ENCODE assay signal across 26 cellular contexts in the genomic region with DNA sequence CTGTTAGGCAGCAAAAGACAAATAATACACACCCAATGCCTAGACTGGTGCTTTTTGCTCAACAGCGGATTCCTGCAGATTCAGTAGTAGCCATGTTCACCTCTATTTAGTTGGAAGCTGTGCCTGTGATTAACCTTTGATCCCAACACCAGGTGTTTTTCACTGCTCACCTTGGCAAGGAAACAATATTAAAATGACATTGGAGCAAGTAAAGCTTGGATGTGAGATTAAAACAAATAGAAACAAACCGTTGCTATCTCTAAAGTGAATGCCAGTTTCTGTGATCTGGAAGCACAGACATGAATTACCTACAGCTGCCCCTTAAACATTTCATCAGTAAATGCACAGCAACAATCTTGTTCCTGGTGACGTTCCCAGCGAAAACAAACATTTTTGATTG. TPM values are rescaled to one million over a fixed set of nuclear protein-coding genes. Genes with fewer than 3 reads are reported as not detected.
DNase-seq lines count a peak whose midpoint lies in the region; ATAC-seq, FAIRE-seq and TF ChIP-seq lines count a peak whose summit lies in the region.
"Had no signal": no experiment of that assay in that cellular context is flagged by ENCODE, and none has a peak within 500 bp of the region (broad histone marks: within the 10 kb centered on the region; RNA-seq: fewer than 3 reads in every experiment).

No MANE protein-coding gene starts in this region.

- H3K4me2 ChIP-seq in HepG2 (ENCODE audit: low read depth, low read length): no peak overlapping the region
- no peak overlapping the region for H3K4me2 ChIP-seq in osteoblast (ENCODE audit: insufficient read depth, low read length)

- H3K9me3 ChIP-seq in liver (ENCODE audit: control insufficient read depth in 4 of 4, low read length in 3 of 4) (no peaks in the 10 kb centered on the region), HepG2 (ENCODE audit: low read length) (no peaks in the 10 kb centered on the region), body of pancreas (no peaks in the 10 kb centered on the region), right lobe of liver (no peaks in the 10 kb centered on the region), upper lobe of right lung (no peaks in the 10 kb centered on the region), osteoblast (ENCODE audit: low read depth, low read length) (no peaks in the 10 kb centered on the region)
- H3K9me3 ChIP-seq: MG63, SJCRH30 had no signal

- no peak overlapping the region for H3K27ac Mint-ChIP-seq in naive thymus-derived CD8-positive, alpha-beta T cell

- DNase-seq in HepG2 (ENCODE audit: low spot score) (no peak), body of pancreas (peak; percentile 11 to 36 (median 14)), right lobe of liver (no peak), upper lobe of right lung (no peak), osteoblast (ENCODE audit: insufficient read length, low spot score, missing footprints) (no peak)
- no peak for DNase-seq in naive thymus-derived CD8-positive, alpha-beta T cell
- DNase-seq: DMS79; EL; GDM1; H7; KBM-7; MG63; NCI-H1105 treated with DMSO at 0.1 percent for 48 hours; NCI-H146; NCI-H1930; NCI-H446; NCI-H69; NK-92 treated with Interleukin-12 subunit alpha and Interleukin-12 subunit beta, amount 100 ng/mL, for 24 hours; PC-3; SJCRH30 had no signal

- H3K27me3 ChIP-seq in liver (ENCODE audit: control insufficient read depth in 4 of 4, insufficient read depth in 4 of 4, low read length in 3 of 4): no peaks in the 10 kb centered on the region
- no peaks in the 10 kb centered on the region for H3K27me3 ChIP-seq in HepG2 (ENCODE audit: control insufficient read depth in 1 of 2, insufficient read depth in 2 of 2, low read length in 2 of 2)
- H3K27me3 ChIP-seq in body of pancreas: no peaks in the 10 kb centered on the region
- no peaks in the 10 kb centered on the region for H3K27me3 ChIP-seq in right lobe of liver
- H3K27me3 ChIP-seq in upper lobe of right lung: no peaks in the 10 kb centered on the region
- H3K27me3 ChIP-seq in osteoblast (ENCODE audit: insufficient read depth, low read length): peaks cover 7% of the 10 kb centered on the region
- H3K27me3 ChIP-seq: MG63, SJCRH30 had no signal

- no peaks in the 10 kb centered on the region for H3K79me2 ChIP-seq in HepG2 (ENCODE audit: insufficient read depth, low read length)
- no peaks in the 10 kb centered on the region for H3K79me2 ChIP-seq in osteoblast (ENCODE audit: insufficient read depth, low read length)

- no peaks in the 10 kb centered on the region for H3K36me3 ChIP-seq in liver (ENCODE audit: control insufficient read depth in 4 of 4, insufficient read depth in 3 of 4, low read depth in 1 of 4, low read length in 3 of 4)
- H3K36me3 ChIP-seq in HepG2 (replicated peaks in 1 of 2; ENCODE audit: control insufficient read depth in 1 of 2, insufficient read depth in 2 of 2, low read length in 2 of 2): no peaks in the 10 kb centered on the region
- H3K36me3 ChIP-seq in body of pancreas (replicated peaks in 1 of 2; ENCODE audit: insufficient read depth in 1 of 2, low read depth in 2 of 2): no peaks in the 10 kb centered on the region
- H3K36me3 ChIP-seq in right lobe of liver: no peaks in the 10 kb centered on the region
- H3K36me3 ChIP-seq in upper lobe of right lung: no peaks in the 10 kb centered on the region
- no peaks in the 10 kb centered on the region for H3K36me3 ChIP-seq in osteoblast (ENCODE audit: insufficient read depth, low read length)
- H3K36me3 ChIP-seq: MG63, SJCRH30 had no signal

- H3K4me1 Mint-ChIP-seq in naive thymus-derived CD8-positive, alpha-beta T cell: no peaks in the 10 kb centered on the region

- H3K27me3 Mint-ChIP-seq in naive thymus-derived CD8-positive, alpha-beta T cell: peaks cover 0 to 4% (median 0%) of the 10 kb centered on the region in 5 donors

- CTCF ChIA-PET in HepG2 (lab: Yijun Ruan, JAX; ENCODE audit: low intra/inter-chr PET ratio, low total read pairs): no interaction called here

- H3K4me1 ChIP-seq in liver (ENCODE audit: control insufficient read depth in 4 of 4, insufficient read depth in 4 of 4, low read length in 3 of 4) (peaks cover 0 to 3% (median 1%) of the 10 kb centered on the region in 4 donors), HepG2 (ENCODE audit: insufficient read depth, low read length) (no peaks in the 10 kb centered on the region), body of pancreas (peaks cover 19% of the 10 kb centered on the region), right lobe of liver (peaks cover 0 to 6% (median 0%) of the 10 kb centered on the region in 4 donors), upper lobe of right lung (no peaks in the 10 kb centered on the region), osteoblast (ENCODE audit: insufficient read depth, low read length) (no peaks in the 10 kb centered on the region)
- H3K4me1 ChIP-seq: SJCRH30 had no signal

- POLR2A ChIA-PET in HepG2 (lab: Yijun Ruan, JAX): no interaction called here
- POLR2A ChIA-PET in naive thymus-derived CD8-positive, alpha-beta T cell (lab: Charles Lee): no interaction called here

- H3K4me3 ChIP-seq in liver (ENCODE audit: low read depth in 1 of 3, low read length in 3 of 3) (no peak overlapping the region), HepG2 (replicated peaks in 1 of 3; ENCODE audit: insufficient read depth in 1 of 3, low read depth in 2 of 3, low read length in 3 of 3) (no peak overlapping the region), body of pancreas (no peak overlapping the region), right lobe of liver (no peak overlapping the region), upper lobe of right lung (no peak overlapping the region), osteoblast (ENCODE audit: insufficient read depth, low read length) (no peak overlapping the region)
- H3K4me3 ChIP-seq: GM12878, MG63, SJCRH30 had no signal

- H3K9me3 Mint-ChIP-seq in naive thymus-derived CD8-positive, alpha-beta T cell: peaks cover 0 to 8% (median 0%) of the 10 kb centered on the region in 9 donors

- ATAC-seq in HepG2 (no peak), body of pancreas (peak; percentile 84), right lobe of liver (peak; percentile 66 to 89 (median 78)), upper lobe of right lung (no peak), HG03280 (IDR thresholded peaks at IDR 0.05; ENCODE audit: unreplicated experiment) (no peak)
- no peak for ATAC-seq in naive thymus-derived CD8-positive, alpha-beta T cell
- ATAC-seq: GM12878, PC-3 had no signal

- H2AFZ ChIP-seq in HepG2 (ENCODE audit: low read length): no peak overlapping the region
- no peak overlapping the region for H2AFZ ChIP-seq in osteoblast (ENCODE audit: low read length)

- TF ChIP-seq EP300 in HepG2 (IDR thresholded peaks at IDR 0.05; ENCODE audit: low read depth in 2 of 2, low read length in 2 of 2) (no peak), HepG2 (CRISPR knock-in tag; IDR thresholded peaks at IDR 0.05; ENCODE audit: borderline replicate concordance) (no peak)

- TF ChIP-seq CTCF in liver (IDR thresholded peaks at IDR 0.05; ENCODE audit: low read depth, low read length, missing input control) (no peak), HepG2 (CRISPR knock-in tag; IDR thresholded peaks at IDR 0.05) (no peak), body of pancreas (IDR thresholded peaks at IDR 0.05) (no peak), right lobe of liver (IDR thresholded peaks at IDR 0.05) (no peak), upper lobe of right lung (IDR thresholded peaks at IDR 0.05) (no peak), osteoblast (IDR thresholded peaks at IDR 0.05; ENCODE audit: extremely low read depth, low read depth, low read length) (no peak)

- in situ Hi-C loops in HepG2 (cut with HindIII; ENCODE audit: extremely low pct_ligation_motif_present, low pct_unique_long_range_greater_than_20kb): no loop called here

- 33% methylated on average over 4 of the region's 4 CpGs for WGBS in liver
- WGBS in HepG2 (ENCODE audit: low lambda C conversion rate): 43% methylated on average over 4 of the region's 4 CpGs
- WGBS in body of pancreas, 2 donors: 14% methylated on average over 4 of the region's 4 CpGs
- 43% methylated on average over 4 of the region's 4 CpGs for WGBS in right lobe of liver (ENCODE audit: insufficient coverage, low coverage, low lambda C conversion rate, missing lambda C conversion rate)

- H3K9ac ChIP-seq in liver (ENCODE audit: low read depth in 1 of 2, low read length in 2 of 2) (no peak overlapping the region), HepG2 (ENCODE audit: insufficient read depth, low read depth, low read length) (no peak overlapping the region)

- intact Hi-C loops in HepG2 (cut with micrococcal nuclease; ENCODE audit: unreplicated experiment): no loop called here
- intact Hi-C loops in body of pancreas (cut with DNase I): no loop called here
- intact Hi-C loops in right lobe of liver (cut with DNase I): no loop called here
- intact Hi-C loops in upper lobe of right lung (cut with DNase I): no loop called here

- TF ChIP-seq RAD21 in liver (IDR thresholded peaks at IDR 0.05) (no peak), HepG2 (CRISPR knock-in tag; IDR thresholded peaks at IDR 0.05) (no peak)

- TF ChIP-seq POLR2A in HepG2 (IDR thresholded peaks at IDR 0.05; ENCODE audit: insufficient read depth in 1 of 2, low read depth in 2 of 2, low read length in 2 of 2) (no peak), body of pancreas (IDR thresholded peaks at IDR 0.05) (no peak), right lobe of liver (IDR thresholded peaks at IDR 0.05) (no peak)

- H4K20me1 ChIP-seq in HepG2 (ENCODE audit: insufficient read depth, low read length): no peaks in the 10 kb centered on the region
- no peaks in the 10 kb centered on the region for H4K20me1 ChIP-seq in osteoblast (ENCODE audit: insufficient read depth, low read length)

- H3K36me3 Mint-ChIP-seq in naive thymus-derived CD8-positive, alpha-beta T cell: no peaks in the 10 kb centered on the region

- FAIRE-seq in HepG2 (lab: Jason Lieb, UNC): no peak
- FAIRE-seq: GM12878, GM19239 had no signal

- no TSS peak for BruUV-seq in HepG2 (replicated peaks; lab: Mats Ljungman, UMichigan)

- no peak overlapping the region for H3K4me3 Mint-ChIP-seq in naive thymus-derived CD8-positive, alpha-beta T cell

- H3K27ac ChIP-seq in liver (ENCODE audit: low read depth in 1 of 2, low read length in 2 of 2) (no peak overlapping the region), HepG2 (ENCODE audit: extremely low read length, insufficient read depth, low read length) (no peak overlapping the region), body of pancreas (peak overlapping the region in 2 of 4 donors; percentile 66 to 68), right lobe of liver (peak overlapping the region in 1 of 3 donors; percentile 27), upper lobe of right lung (no peak overlapping the region), osteoblast (ENCODE audit: low read depth, low read length) (no peak overlapping the region)
- H3K27ac ChIP-seq: SJCRH30 had no signal

RNA-seq across cellular contexts. Expression of a gene that starts 35.7 kb away (rescaled TPM):
- not detected for total RNA-seq in liver
- not detected for polyA plus RNA-seq in liver
- not detected in 2 replicates for total RNA-seq in HepG2 (2016; rRNA removed; fragmentation: Illumina TruSeq; extraction: Trizol)
- total RNA-seq in HepG2 (2016; cell fraction: cytosol; rRNA removed; fragmentation: Illumina TruSeq; extraction: Trizol; ENCODE audit: low read depth): not detected in 2 replicates
- total RNA-seq in HepG2 (2016; cell fraction: insoluble cytoplasmic fraction; rRNA removed; fragmentation: Illumina TruSeq; extraction: Trizol): not detected in 2 replicates
- total RNA-seq in HepG2 (2016; cell fraction: membrane; rRNA removed; fragmentation: Illumina TruSeq; extraction: Trizol): not detected in 2 replicates
- total RNA-seq in HepG2 (2016; cell fraction: nucleus; rRNA removed; fragmentation: Illumina TruSeq; extraction: Trizol): not detected in 2 replicates
- not detected in 2 replicates for polyA plus RNA-seq in HepG2 (2011; rRNA removed)
- polyA plus RNA-seq in HepG2 (2011; cell fraction: cytosol; rRNA removed): not detected in 2 replicates
- polyA plus RNA-seq in HepG2 (2011; cell fraction: nucleus; rRNA removed): not detected in 2 replicates
- polyA plus RNA-seq in HepG2 (2012): not detected in 2 replicates
- not detected in 2 replicates for polyA plus RNA-seq in HepG2 (2016; cell fraction: cytosol; fragmentation: Illumina TruSeq; extraction: Trizol; ENCODE audit: low read depth)
- polyA plus RNA-seq in HepG2 (2016; cell fraction: insoluble cytoplasmic fraction; fragmentation: Illumina TruSeq; extraction: Trizol; ENCODE audit: low read depth): not detected in 2 replicates
- not detected in 2 replicates for polyA plus RNA-seq in HepG2 (2016; cell fraction: membrane; fragmentation: Illumina TruSeq; extraction: Trizol; ENCODE audit: low read depth)
- polyA plus RNA-seq in HepG2 (2016; cell fraction: nucleus; fragmentation: Illumina TruSeq; extraction: Trizol; ENCODE audit: insufficient read depth, low read depth): not detected in 2 replicates
- not detected in 2 replicates for polyA minus RNA-seq in HepG2 (2011; rRNA and poly(A)+ RNA removed; ENCODE audit: low replicate concordance)
- polyA minus RNA-seq in HepG2 (2011; cell fraction: cytosol; rRNA and poly(A)+ RNA removed): not detected in 2 replicates
- not detected in 2 replicates for polyA minus RNA-seq in HepG2 (2011; cell fraction: nucleus; rRNA and poly(A)+ RNA removed)
- 1 to 10 TPM in 1 of 2 donors, under 1 TPM in 1; 0.52 to 7.3 TPM for total RNA-seq in body of pancreas
- total RNA-seq in right lobe of liver: not detected
- not detected for total RNA-seq in upper lobe of right lung
- total RNA-seq in osteoblast: not detected in 2 replicates
- total RNA-seq in naive thymus-derived CD8-positive, alpha-beta T cell: not detected
- not detected for polyA plus RNA-seq in naive thymus-derived CD8-positive, alpha-beta T cell
- total RNA-seq: LHCN-M2 had no signal
- polyA plus RNA-seq: BJ had no signal

Comparison
In these comparisons a context has a peak if more than half of its experiments do, and no peak if none do; other contexts are left out.
1. ATAC-seq: peak in body of pancreas (single experiment) and right lobe of liver (4 of 4); none in HepG2 (single experiment), upper lobe of right lung (single experiment), HG03280 (single experiment) and naive thymus-derived CD8-positive, alpha-beta T cell (0 of 2).
2. DNase-seq: peak in body of pancreas (4 of 4); none in HepG2 (single experiment), right lobe of liver (0 of 3), upper lobe of right lung (single experiment), osteoblast (single experiment) and naive thymus-derived CD8-positive, alpha-beta T cell (0 of 10).